In genomic region chr9:121268598-121269029, GRCh38 we compare ENCODE assay signal across 8 cellular contexts. TPM values are rescaled to one million over a fixed set of nuclear protein-coding genes. Genes with fewer than 3 reads are reported as not detected.
DNase-seq lines count a peak whose midpoint lies in the region; ATAC-seq lines count a peak whose summit lies in the region.

No MANE protein-coding gene starts in this region.

- POLR2A ChIA-PET in activated naive CD8-positive, alpha-beta T cell treated with anti-CD3 and anti-CD28 coated beads, Interleukin-2, amount 10 ng/mL, durations not matched to agents 7 days and 5 days (lab: Charles Lee), result interaction anchor here (0.5 to 1.4 kb wide), 3 partner anchors 8 to 264 kb away, joined by 3 to 5 read pairs (median 4); partner anchors contain the start of gene RAB14

- H3K9me3 ChIP-seq in iPS-18a (ENCODE audit: control insufficient read depth, low read depth, low read length), result no peaks in the 10 kb centered on the region

- no peak overlapping the region for H3K27ac ChIP-seq in iPS-18a (ENCODE audit: low read length)

- peak; percentile 13 for ATAC-seq in HG03457 (IDR thresholded peaks at IDR 0.05; ENCODE audit: unreplicated experiment)
- ATAC-seq in activated naive CD8-positive, alpha-beta T cell treated with anti-CD3 and anti-CD28 coated beads, Interleukin-2, amount 10 ng/mL, durations not matched to agents 7 days and 5 days (ENCODE audit: low read depth), result peak; percentile 23
- ATAC-seq in stimulated activated naive B cell treated with anti-CD40 and anti-IgM and Interleukin-4, amounts not matched to agents 10 μg/mL and 1 μg/mL and 100 μg/mL, for 72 hours (replicated peaks), result peak; percentile 67 to 71

- H3K9me3 Mint-ChIP-seq in activated naive CD8-positive, alpha-beta T cell treated with anti-CD3 and anti-CD28 coated beads, Interleukin-2, amount 10 ng/mL, durations not matched to agents 7 days and 5 days, result no peaks in the 10 kb centered on the region
- H3K9me3 Mint-ChIP-seq in stimulated activated naive B cell treated with anti-CD40 and anti-IgM and Interleukin-4, amounts not matched to agents 10 μg/mL and 1 μg/mL and 100 μg/mL, for 72 hours, result no peaks in the 10 kb centered on the region

- H3K27ac Mint-ChIP-seq in activated naive CD8-positive, alpha-beta T cell treated with anti-CD3 and anti-CD28 coated beads, Interleukin-2, amount 10 ng/mL, durations not matched to agents 7 days and 5 days, result peak overlapping the region; percentile 23
- peak overlapping the region; percentile 59 for H3K27ac Mint-ChIP-seq in stimulated activated naive B cell treated with anti-CD40 and anti-IgM and Interleukin-4, amounts not matched to agents 10 μg/mL and 1 μg/mL and 100 μg/mL, for 72 hours

- H3K4me3 Mint-ChIP-seq in activated naive CD8-positive, alpha-beta T cell treated with anti-CD3 and anti-CD28 coated beads, Interleukin-2, amount 10 ng/mL, durations not matched to agents 7 days and 5 days, result peak overlapping the region; percentile 72
- peak overlapping the region; percentile 81 to 88 for H3K4me3 Mint-ChIP-seq in stimulated activated naive B cell treated with anti-CD40 and anti-IgM and Interleukin-4, amounts not matched to agents 10 μg/mL and 1 μg/mL and 100 μg/mL, for 72 hours

- H3K36me3 ChIP-seq in iPS-18a (ENCODE audit: control insufficient read depth, low read depth, low read length), result no peaks in the 10 kb centered on the region

- peak overlapping the region; percentile 71 for H3K4me3 ChIP-seq in iPS-18a (ENCODE audit: low read length)

- peaks cover 15% of the 10 kb centered on the region for H3K4me1 Mint-ChIP-seq in activated naive CD8-positive, alpha-beta T cell treated with anti-CD3 and anti-CD28 coated beads, Interleukin-2, amount 10 ng/mL, durations not matched to agents 7 days and 5 days
- H3K4me1 Mint-ChIP-seq in stimulated activated naive B cell treated with anti-CD40 and anti-IgM and Interleukin-4, amounts not matched to agents 10 μg/mL and 1 μg/mL and 100 μg/mL, for 72 hours, result peaks cover 21 to 41% of the 10 kb centered on the region in 2 donors

- H3K9ac ChIP-seq in iPS-18a (ENCODE audit: low read length), result peak overlapping the region; percentile 48

- H3K27me3 Mint-ChIP-seq in activated naive CD8-positive, alpha-beta T cell treated with anti-CD3 and anti-CD28 coated beads, Interleukin-2, amount 10 ng/mL, durations not matched to agents 7 days and 5 days, result peaks cover 7% of the 10 kb centered on the region
- H3K27me3 Mint-ChIP-seq in stimulated activated naive B cell treated with anti-CD40 and anti-IgM and Interleukin-4, amounts not matched to agents 10 μg/mL and 1 μg/mL and 100 μg/mL, for 72 hours, result peaks cover 5% of the 10 kb centered on the region in 2 donors

- no peaks in the 10 kb centered on the region for H3K36me3 Mint-ChIP-seq in activated naive CD8-positive, alpha-beta T cell treated with anti-CD3 and anti-CD28 coated beads, Interleukin-2, amount 10 ng/mL, durations not matched to agents 7 days and 5 days
- peaks cover 4 to 15% of the 10 kb centered on the region in 2 donors for H3K36me3 Mint-ChIP-seq in stimulated activated naive B cell treated with anti-CD40 and anti-IgM and Interleukin-4, amounts not matched to agents 10 μg/mL and 1 μg/mL and 100 μg/mL, for 72 hours

- DNase-seq in DMS79 treated with DMSO at 0.1 percent for 48 hours (lab: John Stamatoyannopoulos, UW) (peak; percentile 29), DMS79 (lab: John Stamatoyannopoulos, UW) (no peak), NAMALWA (ENCODE audit: low spot score) (no peak)
- no peak for DNase-seq in activated naive CD8-positive, alpha-beta T cell treated with anti-CD3 and anti-CD28 coated beads, Interleukin-2, amount 10 ng/mL, durations not matched to agents 7 days and 5 days
- DNase-seq in stimulated activated naive B cell treated with anti-CD40 and anti-IgM and Interleukin-4, amounts not matched to agents 10 μg/mL and 1 μg/mL and 100 μg/mL, for 72 hours, result no peak
- DNase-seq in activated CD4-positive, CD25-positive, alpha-beta regulatory T cell (lab: John Stamatoyannopoulos, UW), result no peak

- H3K4me1 ChIP-seq in iPS-18a (ENCODE audit: control insufficient read depth, low read depth, low read length), result peaks cover 29% of the 10 kb centered on the region

- peaks cover 37% of the 10 kb centered on the region for H3K27me3 ChIP-seq in iPS-18a (ENCODE audit: control insufficient read depth, insufficient read depth, low read length)

RNA-seq across cellular contexts. Expression of gene GSN, which starts 0.7 kb away (rescaled TPM):
- total RNA-seq in activated naive CD8-positive, alpha-beta T cell treated with anti-CD3 and anti-CD28 coated beads, Interleukin-2, amount 10 ng/mL, durations not matched to agents 7 days and 5 days, result 1 to 10 TPM; 8.0 to 9.6 TPM

Comparison
In these comparisons a context has a peak if more than half of its experiments do, and no peak if none do; other contexts are left out.
1. ATAC-seq: peak in every context shown above with its lines; median percentile 69 in stimulated activated naive B cell treated with anti-CD40 and anti-IgM and Interleukin-4, amounts not matched to agents 10 μg/mL and 1 μg/mL and 100 μg/mL, for 72 hours; 23 in activated naive CD8-positive, alpha-beta T cell treated with anti-CD3 and anti-CD28 coated beads, Interleukin-2, amount 10 ng/mL, durations not matched to agents 7 days and 5 days; 13 in HG03457.